Comparison of ENCODE assay signal across 1 cellular context in the genomic region with DNA sequence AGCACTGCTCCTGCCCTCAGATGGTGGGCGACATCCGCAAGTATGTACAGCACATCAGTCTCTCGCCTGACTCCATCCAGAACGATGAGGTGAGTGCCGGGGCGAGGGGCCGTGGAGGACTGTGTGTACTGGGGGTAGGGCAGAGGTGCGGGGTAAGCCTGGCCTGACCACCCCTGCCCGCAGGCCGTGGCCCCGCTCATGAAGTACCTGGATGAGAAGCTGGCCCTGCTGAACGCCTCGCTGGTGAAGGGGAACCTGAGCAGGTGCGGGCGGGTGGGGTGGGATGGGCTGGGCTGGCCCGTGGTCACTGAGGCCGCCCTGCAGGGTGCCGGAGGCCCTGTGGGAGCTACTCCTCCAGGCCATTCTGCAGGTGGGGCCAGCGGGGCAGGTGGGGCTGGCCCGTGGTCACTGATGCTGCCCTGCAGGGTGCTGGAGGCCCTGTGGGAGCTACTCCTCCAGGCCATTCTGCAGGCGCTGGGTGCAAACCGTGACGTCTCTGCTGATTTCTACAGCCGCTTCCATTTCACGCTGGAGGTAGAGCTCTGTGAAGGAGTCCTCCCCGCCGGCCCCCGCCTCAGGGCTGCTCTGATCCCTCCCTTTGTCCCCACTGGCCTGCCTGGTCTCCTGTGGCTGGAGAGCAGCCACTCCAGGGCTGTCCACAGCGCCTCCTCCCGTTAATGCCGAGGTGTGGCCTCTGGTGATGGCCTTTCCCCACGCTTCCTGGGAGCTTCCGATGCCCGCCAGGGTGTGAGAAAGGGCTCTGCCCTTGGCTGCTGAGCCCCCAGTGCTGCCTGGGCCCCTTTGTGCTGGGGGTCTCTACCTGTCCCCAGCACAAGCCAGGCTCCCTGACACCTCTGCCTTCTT.
TF ChIP-seq lines count a peak whose summit lies in the region.

No MANE protein-coding gene starts in this region.

TF ChIP-seq in A549, 52 proteins besides CTCF, POLR2A, EP300 and RAD21:
- TF ChIP-seq TP53 (CRISPR knock-in tag; IDR thresholded peaks at IDR 0.05) (no peak), HOXB13 (CRISPR knock-in tag; IDR thresholded peaks at IDR 0.05; ENCODE audit: low read depth) (no peak), ZC3H11A (IDR thresholded peaks at IDR 0.05) (no peak), ZSCAN20 (CRISPR knock-in tag; IDR thresholded peaks at IDR 0.05) (no peak), PHF8 (IDR thresholded peaks at IDR 0.05; ENCODE audit: borderline replicate concordance, low read depth) (no peak), JUN (IDR thresholded peaks at IDR 0.05) (peak in 1 of 2 experiments; percentile 29; a peak in 1 of 5 replicates), MAZ (IDR thresholded peaks at IDR 0.05; ENCODE audit: borderline replicate concordance, low read depth, low read length) (no peak), BHLHE40 (IDR thresholded peaks at IDR 0.05; ENCODE audit: low read depth, low read length) (no peak), HOXA7 (CRISPR knock-in tag; IDR thresholded peaks at IDR 0.05) (no peak), SMC3 (IDR thresholded peaks at IDR 0.05) (no peak), KDM5A (IDR thresholded peaks at IDR 0.05) (no peak), FOSB (CRISPR knock-in tag; IDR thresholded peaks at IDR 0.05) (no peak), EHMT2 (IDR thresholded peaks at IDR 0.05; ENCODE audit: low read depth) (no peak)
- TF ChIP-seq, protein P1, sequence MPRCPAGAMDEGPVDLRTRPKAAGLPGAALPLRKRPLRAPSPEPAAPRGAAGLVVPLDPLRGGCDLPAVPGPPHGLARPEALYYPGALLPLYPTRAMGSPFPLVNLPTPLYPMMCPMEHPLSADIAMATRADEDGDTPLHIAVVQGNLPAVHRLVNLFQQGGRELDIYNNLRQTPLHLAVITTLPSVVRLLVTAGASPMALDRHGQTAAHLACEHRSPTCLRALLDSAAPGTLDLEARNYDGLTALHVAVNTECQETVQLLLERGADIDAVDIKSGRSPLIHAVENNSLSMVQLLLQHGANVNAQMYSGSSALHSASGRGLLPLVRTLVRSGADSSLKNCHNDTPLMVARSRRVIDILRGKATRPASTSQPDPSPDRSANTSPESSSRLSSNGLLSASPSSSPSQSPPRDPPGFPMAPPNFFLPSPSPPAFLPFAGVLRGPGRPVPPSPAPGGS (IDR thresholded peaks at IDR 0.05), result 0 out of 3 replicates have a peak, but pooled peaks have one; percentile 25
- TF ChIP-seq, protein P2, sequence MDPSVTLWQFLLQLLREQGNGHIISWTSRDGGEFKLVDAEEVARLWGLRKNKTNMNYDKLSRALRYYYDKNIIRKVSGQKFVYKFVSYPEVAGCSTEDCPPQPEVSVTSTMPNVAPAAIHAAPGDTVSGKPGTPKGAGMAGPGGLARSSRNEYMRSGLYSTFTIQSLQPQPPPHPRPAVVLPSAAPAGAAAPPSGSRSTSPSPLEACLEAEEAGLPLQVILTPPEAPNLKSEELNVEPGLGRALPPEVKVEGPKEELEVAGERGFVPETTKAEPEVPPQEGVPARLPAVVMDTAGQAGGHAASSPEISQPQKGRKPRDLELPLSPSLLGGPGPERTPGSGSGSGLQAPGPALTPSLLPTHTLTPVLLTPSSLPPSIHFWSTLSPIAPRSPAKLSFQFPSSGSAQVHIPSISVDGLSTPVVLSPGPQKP (IDR thresholded peaks at IDR 0.05; ENCODE audit: low read depth, low read length), result no peak
